Comparison of ENCODE assay signal across 9 cellular contexts in the genomic region with DNA sequence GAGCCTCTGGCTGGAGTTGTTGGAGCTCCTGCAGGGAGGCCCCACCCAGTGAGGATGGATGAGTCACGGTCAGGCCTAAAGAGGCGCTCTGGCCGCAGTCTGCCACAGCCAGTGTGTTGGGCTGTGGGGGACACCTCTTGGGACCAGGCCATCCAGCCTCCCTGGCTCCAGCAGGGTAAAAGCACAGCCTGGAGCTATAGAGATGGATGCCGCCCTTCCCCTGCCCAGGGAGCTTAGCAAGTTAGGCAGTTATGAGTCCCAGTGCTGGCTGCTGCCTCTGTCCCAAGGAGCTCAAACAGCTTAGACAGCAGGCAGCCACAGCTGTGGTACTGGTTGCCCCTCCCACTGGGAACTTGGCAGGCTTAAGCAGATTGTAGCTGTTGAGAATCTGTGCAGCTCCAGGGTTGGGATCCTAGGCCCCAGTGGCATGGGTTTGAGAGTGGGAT.
DNase-seq lines count a peak whose midpoint lies in the region; ATAC-seq and TF ChIP-seq lines count a peak whose summit lies in the region.
"Had no signal": no experiment of that assay in that cellular context is flagged by ENCODE, and none has a peak within 500 bp of the region (broad histone marks: within the 10 kb centered on the region; RNA-seq: fewer than 3 reads in every experiment).

No MANE protein-coding gene starts in this region.

- intact Hi-C loops in heart right ventricle (cut with DNase I), result no loop called here
- intact Hi-C loops in CD4-positive, alpha-beta T cell (cut with DNase I, micrococcal nuclease), result no loop called here
- intact Hi-C loops in CD4-positive, alpha-beta memory T cell (cut with micrococcal nuclease), result no loop called here

- ATAC-seq in heart right ventricle (peak in 6 of 8 donors; percentile 46 to 70 (median 60)), GM18867 (IDR thresholded peaks at IDR 0.05; ENCODE audit: unreplicated experiment) (no peak)
- ATAC-seq in naive thymus-derived CD8-positive, alpha-beta T cell, result no peak
- ATAC-seq in CD4-positive, alpha-beta T cell (ENCODE audit: poor library complexity), result no peak
- ATAC-seq: activated CD4-positive, CD25-positive, alpha-beta regulatory T cell treated with anti-CD3 and anti-CD28 coated beads, Interleukin-2, amount 50 U/mL, for 24 hours had no signal

- peaks cover 0 to 10% (median 0%) of the 10 kb centered on the region in 3 donors for H3K36me3 Mint-ChIP-seq in naive thymus-derived CD8-positive, alpha-beta T cell
- H3K36me3 Mint-ChIP-seq in CD4-positive, alpha-beta T cell (ENCODE audit: low read depth), result no peaks in the 10 kb centered on the region
- H3K36me3 Mint-ChIP-seq in CD4-positive, alpha-beta memory T cell, result peaks cover 0 to 2% of the 10 kb centered on the region in 2 donors

- in situ Hi-C loops in brain microvascular endothelial cell (cut with HindIII; ENCODE audit: low pct_ligation_motif_present, low sequenced_read_pairs), result no loop called here

- H3K9me3 Mint-ChIP-seq in naive thymus-derived CD8-positive, alpha-beta T cell, result peaks cover 0 to 27% (median 10%) of the 10 kb centered on the region in 9 donors
- peaks cover 5% of the 10 kb centered on the region for H3K9me3 Mint-ChIP-seq in CD4-positive, alpha-beta T cell
- H3K9me3 Mint-ChIP-seq in CD4-positive, alpha-beta memory T cell, result peaks cover 0 to 12% (median 6%) of the 10 kb centered on the region in 8 donors

- H3K4me1 Mint-ChIP-seq in naive thymus-derived CD8-positive, alpha-beta T cell, result no peaks in the 10 kb centered on the region
- no peaks in the 10 kb centered on the region for H3K4me1 Mint-ChIP-seq in CD4-positive, alpha-beta T cell (ENCODE audit: low read depth)
- no peaks in the 10 kb centered on the region for H3K4me1 Mint-ChIP-seq in CD4-positive, alpha-beta memory T cell

- H3K4me3 Mint-ChIP-seq in naive thymus-derived CD8-positive, alpha-beta T cell, result no peak overlapping the region
- H3K4me3 Mint-ChIP-seq in CD4-positive, alpha-beta T cell, result no peak overlapping the region
- H3K4me3 Mint-ChIP-seq in CD4-positive, alpha-beta memory T cell, result no peak overlapping the region

- POLR2A ChIA-PET in naive thymus-derived CD8-positive, alpha-beta T cell (lab: Charles Lee), result no interaction called here
- POLR2A ChIA-PET in CD4-positive, alpha-beta T cell (lab: Charles Lee), result no interaction called here
- POLR2A ChIA-PET in CD4-positive, alpha-beta memory T cell (lab: Charles Lee; ENCODE audit: partially characterized antibody), result no interaction called here

- H3K27ac Mint-ChIP-seq in naive thymus-derived CD8-positive, alpha-beta T cell, result no peak overlapping the region
- H3K27ac Mint-ChIP-seq in CD4-positive, alpha-beta T cell, result no peak overlapping the region
- H3K27ac Mint-ChIP-seq in CD4-positive, alpha-beta memory T cell, result no peak overlapping the region

- peak; percentile 83 for DNase-seq in M059J (ENCODE audit: low read depth)
- DNase-seq in brain microvascular endothelial cell, result peak; percentile 52
- peak; percentile 11 to 35 for DNase-seq in heart right ventricle
- peak; percentile 20 for DNase-seq in stromal cell of bone marrow (ENCODE audit: low read depth)
- no peak for DNase-seq in naive thymus-derived CD8-positive, alpha-beta T cell
- no peak for DNase-seq in CD4-positive, alpha-beta T cell
- no peak for DNase-seq in CD4-positive, alpha-beta memory T cell

- H3K9me3 ChIP-seq in heart right ventricle, result peaks cover 0 to 49% (median 20%) of the 10 kb centered on the region in 11 donors
- H3K9me3 ChIP-seq in CD4-positive, alpha-beta T cell (ENCODE audit: control insufficient read depth, low read length), result peaks cover 7% of the 10 kb centered on the region
- no peaks in the 10 kb centered on the region for H3K9me3 ChIP-seq in CD4-positive, alpha-beta memory T cell (ENCODE audit: control insufficient read depth in 1 of 2, low read length in 2 of 2)

- H3K4me1 ChIP-seq in heart right ventricle, result peaks cover 0 to 8% (median 0%) of the 10 kb centered on the region in 9 donors
- no peaks in the 10 kb centered on the region for H3K4me1 ChIP-seq in CD4-positive, alpha-beta memory T cell (ENCODE audit: insufficient read depth, low read length)

- no peak overlapping the region for H3K27ac ChIP-seq in brain microvascular endothelial cell
- H3K27ac ChIP-seq in heart right ventricle, result no peak overlapping the region
- no peak overlapping the region for H3K27ac ChIP-seq in CD4-positive, alpha-beta T cell (ENCODE audit: low read depth, low read length)
- no peak overlapping the region for H3K27ac ChIP-seq in CD4-positive, alpha-beta memory T cell (ENCODE audit: low read depth, low read length)

- no peak for TF ChIP-seq CTCF in brain microvascular endothelial cell (IDR thresholded peaks at IDR 0.05; ENCODE audit: low read depth, low read length, missing control alignments)
- TF ChIP-seq CTCF in heart right ventricle (IDR thresholded peaks at IDR 0.05), result no peak
- no peak for TF ChIP-seq CTCF in CD4-positive, alpha-beta T cell (IDR thresholded peaks at IDR 0.05)

- H3K4me3 ChIP-seq in brain microvascular endothelial cell (ENCODE audit: low read depth, low read length) (no peak overlapping the region), heart right ventricle (no peak overlapping the region)
- H3K4me3 ChIP-seq in CD4-positive, alpha-beta memory T cell (ENCODE audit: low read length in 2 of 2), result no peak overlapping the region

- 66 to 76% methylated on average over 4 of the region's 4 CpGs for WGBS in heart right ventricle, 2 donors

- H3K27me3 Mint-ChIP-seq in naive thymus-derived CD8-positive, alpha-beta T cell, result peaks cover 0 to 2% (median 0%) of the 10 kb centered on the region in 5 donors
- peaks cover 3% of the 10 kb centered on the region for H3K27me3 Mint-ChIP-seq in CD4-positive, alpha-beta T cell
- peaks cover 0 to 4% of the 10 kb centered on the region in 2 donors for H3K27me3 Mint-ChIP-seq in CD4-positive, alpha-beta memory T cell

- H3K27me3 ChIP-seq in brain microvascular endothelial cell (replicated peaks) (no peaks in the 10 kb centered on the region), heart right ventricle (no peaks in the 10 kb centered on the region)
- H3K27me3 ChIP-seq in CD4-positive, alpha-beta T cell (ENCODE audit: control insufficient read depth, insufficient read depth, low read length), result no peaks in the 10 kb centered on the region
- H3K27me3 ChIP-seq in CD4-positive, alpha-beta memory T cell (ENCODE audit: insufficient read depth, low read length), result no peaks in the 10 kb centered on the region

- CTCF ChIA-PET in CD4-positive, alpha-beta T cell (lab: Charles Lee), result no interaction called here
- CTCF ChIA-PET in CD4-positive, alpha-beta memory T cell (lab: Charles Lee; ENCODE audit: partially characterized antibody), result no interaction called here

- H3K36me3 ChIP-seq in brain microvascular endothelial cell (replicated peaks) (no peaks in the 10 kb centered on the region), heart right ventricle (no peaks in the 10 kb centered on the region)
- no peaks in the 10 kb centered on the region for H3K36me3 ChIP-seq in CD4-positive, alpha-beta memory T cell (ENCODE audit: insufficient read depth, low read length)

Comparison
In these comparisons a context has a peak if more than half of its experiments do, and no peak if none do; other contexts are left out.
1. DNase-seq: peak in M059J (single experiment), brain microvascular endothelial cell (single experiment), heart right ventricle (2 of 2) and stromal cell of bone marrow (single experiment); none in naive thymus-derived CD8-positive, alpha-beta T cell (0 of 10), CD4-positive, alpha-beta T cell (0 of 10) and CD4-positive, alpha-beta memory T cell (0 of 5).
2. ATAC-seq: peak in heart right ventricle (6 of 8); none in naive thymus-derived CD8-positive, alpha-beta T cell (0 of 2), GM18867 (single experiment) and CD4-positive, alpha-beta T cell (single experiment).